In the genomic region with DNA sequence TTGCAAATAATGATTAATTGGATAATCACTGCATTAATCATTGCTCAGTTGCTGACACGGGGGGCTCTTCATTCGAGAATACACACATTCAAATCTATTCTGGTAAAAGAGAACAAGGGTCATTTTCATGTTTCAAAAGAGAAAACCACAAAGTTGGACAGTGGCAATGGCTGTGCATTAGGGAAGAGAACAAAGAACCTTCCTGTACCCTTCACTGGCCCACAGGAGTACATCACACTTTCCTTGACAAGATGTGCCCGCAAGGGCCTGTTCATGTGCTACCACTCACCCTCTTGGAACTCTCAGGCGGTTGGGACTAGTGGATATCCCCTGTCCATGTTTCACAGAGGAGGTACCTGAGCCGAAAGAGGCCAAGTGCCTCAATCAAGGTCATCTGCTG, we compare ENCODE assay signal across 26 cellular contexts.
"Had no signal": no experiment of that assay in that cellular context is flagged by ENCODE, and none has a peak within 500 bp of the region (broad histone marks: within the 10 kb centered on the region; RNA-seq: fewer than 3 reads in every experiment).

No MANE protein-coding gene starts in this region.

- H3K9me3 ChIP-seq: ovary, psoas muscle, right lobe of liver, sigmoid colon, stomach, thoracic aorta, thyroid gland, tibial nerve, upper lobe of left lung, vagina had no signal

- ATAC-seq: psoas muscle; right cardiac atrium; right lobe of liver; stimulated activated effector memory CD8-positive, alpha-beta T cell treated with anti-CD3 and anti-CD28 coated beads, Interleukin-12 subunit alpha, Interleukin-12 subunit beta, amount 100 ng/mL, for 72 hours; stimulated activated naive B cell treated with anti-CD40 and anti-IgM and Interleukin-4, amounts not matched to agents 10 μg/mL and 1 μg/mL and 100 μg/mL, for 72 hours had no signal

- H3K4me3 ChIP-seq: neural progenitor cell, ovary, psoas muscle, right lobe of liver, sigmoid colon, stomach, thoracic aorta, thyroid gland, tibial nerve, upper lobe of left lung, vagina had no signal

- H3K9ac ChIP-seq: neural progenitor cell, parathyroid adenoma had no signal

- H3K36me3 Mint-ChIP-seq: stimulated activated effector memory CD8-positive, alpha-beta T cell treated with anti-CD3 and anti-CD28 coated beads, Interleukin-12 subunit alpha, Interleukin-12 subunit beta, amount 100 ng/mL, for 72 hours had no signal

- H3K4me1 ChIP-seq: neural progenitor cell, parathyroid adenoma, tibial nerve had no signal

- H3K27me3 Mint-ChIP-seq: progenitor cell of endocrine pancreas; stimulated activated naive B cell treated with anti-CD40 and anti-IgM and Interleukin-4, amounts not matched to agents 10 μg/mL and 1 μg/mL and 100 μg/mL, for 72 hours; stimulated activated naive CD8-positive, alpha-beta T cell treated with anti-CD3 and anti-CD28 coated beads, Interleukin-15, Interleukin-2, amounts not matched to agents 100 ng/mL and 50 ng/mL, for 24 hours had no signal

- H3K27ac ChIP-seq: neural progenitor cell, ovary, parathyroid adenoma, psoas muscle, right lobe of liver, sigmoid colon, stomach, thoracic aorta, thyroid gland, tibial nerve, upper lobe of left lung, vagina had no signal

- H3K9me3 Mint-ChIP-seq: nephron; neural progenitor cell; stimulated activated effector memory CD8-positive, alpha-beta T cell treated with anti-CD3 and anti-CD28 coated beads, Interleukin-12 subunit alpha, Interleukin-12 subunit beta, amount 100 ng/mL, for 72 hours; stimulated activated naive B cell treated with anti-CD40 and anti-IgM and Interleukin-4, amounts not matched to agents 10 μg/mL and 1 μg/mL and 100 μg/mL, for 72 hours; stimulated activated naive CD8-positive, alpha-beta T cell treated with anti-CD3 and anti-CD28 coated beads, Interleukin-15, Interleukin-2, amounts not matched to agents 100 ng/mL and 50 ng/mL, for 24 hours had no signal

- DNase-seq: occipital lobe; ovary; posterior cingulate gyrus; psoas muscle; right cardiac atrium; right lobe of liver; sigmoid colon; small intestine; stimulated activated CD4-positive, alpha-beta T cell treated with anti-CD3 and anti-CD28 coated beads, Interleukin-15, amount 100 ng/mL, for 24 hours; stimulated activated CD4-positive, alpha-beta T cell treated with anti-CD3 and anti-CD28 coated beads, Interleukin-2, amount 100 ng/mL, for 24 hours; stimulated activated CD4-positive, alpha-beta T cell treated with anti-CD3 and anti-CD28 coated beads, Interleukin-2, amount 100 ng/mL, for 48 hours; stimulated activated CD4-positive, alpha-beta T cell treated with anti-CD3 and anti-CD28 coated beads, Interleukin-4, amount 100 ng/mL, for 24 hours; stimulated activated naive B cell treated with anti-CD40 and anti-IgM and Interleukin-4, amounts not matched to agents 10 μg/mL and 1 μg/mL and 100 μg/mL, for 72 hours; stimulated activated naive CD4-positive, alpha-beta T cell treated with Interleukin-2 at 50 U/mL for 16 hours; stomach; thyroid gland; upper lobe of left lung had no signal

- H2AFZ ChIP-seq: neural progenitor cell, parathyroid adenoma had no signal

- H3K27ac Mint-ChIP-seq: nephron; neural progenitor cell; progenitor cell of endocrine pancreas; stimulated activated effector memory CD8-positive, alpha-beta T cell treated with anti-CD3 and anti-CD28 coated beads, Interleukin-12 subunit alpha, Interleukin-12 subunit beta, amount 100 ng/mL, for 72 hours; stimulated activated naive B cell treated with anti-CD40 and anti-IgM and Interleukin-4, amounts not matched to agents 10 μg/mL and 1 μg/mL and 100 μg/mL, for 72 hours; stimulated activated naive CD8-positive, alpha-beta T cell treated with anti-CD3 and anti-CD28 coated beads, Interleukin-15, Interleukin-2, amounts not matched to agents 100 ng/mL and 50 ng/mL, for 24 hours had no signal

- H3K27me3 ChIP-seq: neural progenitor cell, ovary, right lobe of liver, sigmoid colon, stomach, thyroid gland, tibial nerve, upper lobe of left lung, vagina had no signal

- H3K4me1 Mint-ChIP-seq: neural progenitor cell; stimulated activated effector memory CD8-positive, alpha-beta T cell treated with anti-CD3 and anti-CD28 coated beads, Interleukin-12 subunit alpha, Interleukin-12 subunit beta, amount 100 ng/mL, for 72 hours had no signal

- H3K36me3 ChIP-seq: neural progenitor cell, ovary, thyroid gland had no signal

- H3K4me2 ChIP-seq: neural progenitor cell had no signal

- H3K4me3 Mint-ChIP-seq: nephron; neural progenitor cell; stimulated activated effector memory CD8-positive, alpha-beta T cell treated with anti-CD3 and anti-CD28 coated beads, Interleukin-12 subunit alpha, Interleukin-12 subunit beta, amount 100 ng/mL, for 72 hours; stimulated activated naive B cell treated with anti-CD40 and anti-IgM and Interleukin-4, amounts not matched to agents 10 μg/mL and 1 μg/mL and 100 μg/mL, for 72 hours; stimulated activated naive CD8-positive, alpha-beta T cell treated with anti-CD3 and anti-CD28 coated beads, Interleukin-15, Interleukin-2, amounts not matched to agents 100 ng/mL and 50 ng/mL, for 24 hours had no signal
